Comparison of ENCODE assay signal across 14 cellular contexts in the genomic region with DNA sequence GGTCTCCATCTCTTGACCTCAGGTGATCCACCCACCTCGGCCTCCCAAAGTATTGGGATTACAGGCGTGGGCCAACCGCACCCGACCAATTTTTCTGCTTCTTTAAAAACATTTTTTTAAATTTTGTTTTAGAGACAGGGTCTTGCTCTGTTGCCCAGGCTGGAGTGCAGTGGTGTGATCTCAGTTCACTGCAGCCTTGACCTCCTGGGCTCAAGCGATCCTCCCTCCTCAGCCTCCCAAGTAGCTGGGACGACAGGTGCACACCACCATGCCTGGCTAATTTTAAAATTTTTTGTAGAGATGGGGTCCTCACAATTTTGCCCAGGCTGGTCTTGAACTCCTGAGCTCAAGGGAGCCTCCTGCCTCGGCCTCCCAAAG. TPM values are rescaled to one million over a fixed set of nuclear protein-coding genes. Genes with fewer than 3 reads are reported as not detected.
"Had no signal": no experiment of that assay in that cellular context is flagged by ENCODE, and none has a peak within 500 bp of the region (broad histone marks: within the 10 kb centered on the region; RNA-seq: fewer than 3 reads in every experiment).

No MANE protein-coding gene starts in this region.

RNA-seq across cellular contexts. Expression of gene PRTN3, which starts 2.0 kb away (rescaled TPM):
- total RNA-seq: activated B cell treated with CpG ODN at 0.5 μM for 24 hours; activated CD4-positive, alpha-beta memory T cell treated with anti-CD3 and anti-CD28 coated beads for 36 hours; activated naive CD4-positive, alpha-beta T cell treated with anti-CD3 and anti-CD28 coated beads for 36 hours; activated naive CD4-positive, alpha-beta T cell treated with anti-CD3 and anti-CD28 coated beads, Interleukin-2, amount 50 U/mL, for 72 hours; activated T-cell treated with anti-CD3 and anti-CD28 coated beads, Interleukin-2, amount 50 U/mL, for 4 hours; activated T-helper 1 cell treated with anti-CD3 and anti-CD28 coated beads, Interleukin-12 subunit alpha, Interleukin-12 subunit beta, Interleukin-2, Interleukin-4 antibody, amounts not matched to agents 30 ng/mL and 10 ng/mL and 1 ng/mL, durations not matched to agents 14 hours and 24 hours and 36 hours; astrocyte; bronchial epithelial cell; MCF 10A; Peyer's patch; Right ventricle myocardium inferior; SK-MEL-5; T-helper 17 cell had no signal

RNA-seq across cellular contexts. Expression of gene ELANE, which starts 9.3 kb away (rescaled TPM):
- total RNA-seq: activated B cell treated with CpG ODN at 0.5 μM for 24 hours; activated CD4-positive, alpha-beta memory T cell treated with anti-CD3 and anti-CD28 coated beads for 36 hours; activated naive CD4-positive, alpha-beta T cell treated with anti-CD3 and anti-CD28 coated beads for 36 hours; activated naive CD4-positive, alpha-beta T cell treated with anti-CD3 and anti-CD28 coated beads, Interleukin-2, amount 50 U/mL, for 72 hours; activated T-cell treated with anti-CD3 and anti-CD28 coated beads, Interleukin-2, amount 50 U/mL, for 4 hours; activated T-helper 1 cell treated with anti-CD3 and anti-CD28 coated beads, Interleukin-12 subunit alpha, Interleukin-12 subunit beta, Interleukin-2, Interleukin-4 antibody, amounts not matched to agents 30 ng/mL and 10 ng/mL and 1 ng/mL, durations not matched to agents 14 hours and 24 hours and 36 hours; astrocyte; body of pancreas; bronchial epithelial cell; MCF 10A; Peyer's patch; SK-MEL-5; T-helper 17 cell had no signal

RNA-seq across cellular contexts. Expression of gene AZU1, which starts 15.2 kb away (rescaled TPM):
- total RNA-seq: activated CD4-positive, alpha-beta memory T cell treated with anti-CD3 and anti-CD28 coated beads for 36 hours; activated naive CD4-positive, alpha-beta T cell treated with anti-CD3 and anti-CD28 coated beads for 36 hours; activated naive CD4-positive, alpha-beta T cell treated with anti-CD3 and anti-CD28 coated beads, Interleukin-2, amount 50 U/mL, for 72 hours; activated T-cell treated with anti-CD3 and anti-CD28 coated beads, Interleukin-2, amount 50 U/mL, for 4 hours; activated T-helper 1 cell treated with anti-CD3 and anti-CD28 coated beads, Interleukin-12 subunit alpha, Interleukin-12 subunit beta, Interleukin-2, Interleukin-4 antibody, amounts not matched to agents 30 ng/mL and 10 ng/mL and 1 ng/mL, durations not matched to agents 14 hours and 24 hours and 36 hours; bronchial epithelial cell; MCF 10A; Peyer's patch; Right ventricle myocardium inferior; SK-MEL-5 had no signal

RNA-seq across cellular contexts. Expression of gene CFD, which starts 16.7 kb away (rescaled TPM):
- total RNA-seq: activated B cell treated with CpG ODN at 0.5 μM for 24 hours had no signal

RNA-seq across cellular contexts. Expression of gene PLPPR3, which starts 21.0 kb away (rescaled TPM):
- total RNA-seq: activated B cell treated with CpG ODN at 0.5 μM for 24 hours; activated CD4-positive, alpha-beta memory T cell treated with anti-CD3 and anti-CD28 coated beads for 36 hours; activated naive CD4-positive, alpha-beta T cell treated with anti-CD3 and anti-CD28 coated beads for 36 hours; activated naive CD4-positive, alpha-beta T cell treated with anti-CD3 and anti-CD28 coated beads, Interleukin-2, amount 50 U/mL, for 72 hours; activated T-helper 1 cell treated with anti-CD3 and anti-CD28 coated beads, Interleukin-12 subunit alpha, Interleukin-12 subunit beta, Interleukin-2, Interleukin-4 antibody, amounts not matched to agents 30 ng/mL and 10 ng/mL and 1 ng/mL, durations not matched to agents 14 hours and 24 hours and 36 hours; body of pancreas; bronchial epithelial cell; MCF 10A; Peyer's patch; Right ventricle myocardium inferior; T-helper 17 cell had no signal
